In the genomic region with DNA sequence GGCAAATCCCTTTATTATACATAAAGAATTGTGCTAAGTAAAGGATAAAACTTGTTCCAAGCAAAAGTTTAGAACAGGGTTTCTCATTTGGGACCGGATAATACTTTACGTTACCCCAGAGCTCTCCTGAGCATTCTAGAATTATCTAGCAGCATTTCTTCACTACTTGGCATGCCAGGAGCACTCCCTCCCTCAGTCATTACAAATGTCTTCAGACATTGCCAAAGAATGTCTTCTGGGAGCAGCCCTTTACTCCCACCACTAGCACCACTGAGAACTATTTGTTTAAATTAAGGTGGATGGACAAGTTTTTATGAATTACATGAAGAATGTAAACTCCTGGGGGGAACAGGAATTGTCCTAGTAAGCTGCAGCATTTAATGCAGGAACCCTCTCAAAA, we compare ENCODE assay signal across 22 cellular contexts.
DNase-seq lines count a peak whose midpoint lies in the region; ATAC-seq and TF ChIP-seq lines count a peak whose summit lies in the region.
"Had no signal": no experiment of that assay in that cellular context is flagged by ENCODE, and none has a peak within 500 bp of the region (broad histone marks: within the 10 kb centered on the region; RNA-seq: fewer than 3 reads in every experiment).

No MANE protein-coding gene starts in this region.

- no peak for TF ChIP-seq EP300 in ovary (IDR thresholded peaks at IDR 0.05)

- intact Hi-C loops in sciatic nerve (cut with DNase I) (no loop called here), ovary (cut with DNase I) (no loop called here)

- H3K4me1 ChIP-seq in GM23248 (ENCODE audit: insufficient read depth) (peaks cover 25% of the 10 kb centered on the region), ovary (ENCODE audit: insufficient read depth) (no peaks in the 10 kb centered on the region)

- no peak overlapping the region; the same call in 1 of the 2 replicates for H2AFZ ChIP-seq in GM23248
- H2AFZ ChIP-seq: GM23338 had no signal

- peak; percentile 41 for ATAC-seq in sciatic nerve
- ATAC-seq: GM23338 had no signal

- no peaks in the 10 kb centered on the region for H4K20me1 ChIP-seq in GM23248 (ENCODE audit: insufficient read depth)

- peak overlapping the region; percentile 33 for H3K4me2 ChIP-seq in GM23248 (ENCODE audit: unreplicated experiment)
- H3K4me2 ChIP-seq: GM23338 had no signal

- WGBS in GM23248 (ENCODE audit: low coverage in 1 of 2, low lambda C conversion rate in 2 of 2, missing lambda C conversion rate in 2 of 2), 2 experiments: 33 to 34% methylated on average over 2 of the region's 2 CpGs
- 5 to 27% (median 24%) methylated on average over 2 of the region's 2 CpGs for WGBS in ovary, 3 donors

- no peak for TF ChIP-seq CTCF in ovary (IDR thresholded peaks at IDR 0.05)

- in situ Hi-C loops in GM23248 (cut with MboI): no loop called here

- no peaks in the 10 kb centered on the region for H3K36me3 ChIP-seq in GM23248 (ENCODE audit: low read depth)
- H3K36me3 ChIP-seq in ovary: no peaks in the 10 kb centered on the region

- DNase-seq in GM23248: peak; percentile 51
- peak; percentile 13 for DNase-seq in astrocyte of the hippocampus (ENCODE audit: low read depth, low spot score)
- DNase-seq in fibroblast of peridontal ligament (ENCODE audit: extremely low read depth): peak; percentile 51
- DNase-seq in sciatic nerve (ENCODE audit: low spot score): no peak
- no peak for DNase-seq in stimulated activated CD8-positive, alpha-beta memory T cell treated with anti-CD3 and anti-CD28 coated beads, Interleukin-4, amount 100 ng/mL, for 48 hours
- no peak for DNase-seq in GM19238 (ENCODE audit: insufficient read length, low spot score)
- no peak for DNase-seq in NK-92 (lab: John Stamatoyannopoulos, UW; ENCODE audit: unreplicated experiment)
- DNase-seq in ovary: no peak
- DNase-seq: DMS 273 treated with DMSO at 0.1 percent for 48 hours; DND-41; HCEC 1CT; MM.1S; NCI-H1092; NCI-H146; NCI-H2081; NCI-H2171 treated with DMSO at 0.1 percent for 48 hours; NCI-H446 treated with DMSO at 0.1 percent for 48 hours; NCI-H69; NK-92 treated with Interleukin-12 subunit alpha and Interleukin-12 subunit beta, amount 100 ng/mL, for 24 hours; Right ventricle myocardium superior had no signal

- no peaks in the 10 kb centered on the region for H3K9me2 ChIP-seq in GM23248 (ENCODE audit: insufficient read depth)

- H3K79me2 ChIP-seq in GM23248 (ENCODE audit: insufficient read depth): no peaks in the 10 kb centered on the region

- H3K9me3 ChIP-seq in GM23248 (ENCODE audit: low read depth) (no peaks in the 10 kb centered on the region), ovary (no peaks in the 10 kb centered on the region)

- H3K27ac ChIP-seq in GM23248 (no peak overlapping the region), ovary (no peak overlapping the region)
- H3K27ac ChIP-seq: SK-N-MC had no signal

- H3K9ac ChIP-seq in GM23248: no peak overlapping the region

- no peak for TF ChIP-seq POLR2A in ovary (IDR thresholded peaks at IDR 0.05)

- peaks cover 12% of the 10 kb centered on the region for H3F3A ChIP-seq in GM23248 (ENCODE audit: insufficient read depth)

- H3K27me3 ChIP-seq in GM23248 (replicated peaks; ENCODE audit: insufficient read depth) (no peaks in the 10 kb centered on the region), ovary (no peaks in the 10 kb centered on the region)

- H3K4me3 ChIP-seq in GM23248 (no peak overlapping the region), ovary (no peak overlapping the region)
- H3K4me3 ChIP-seq: GM23338, SK-N-MC had no signal

Comparison
In these comparisons a context has a peak if more than half of its experiments do, and no peak if none do; other contexts are left out.
1. DNase-seq: peak in GM23248 (single experiment), astrocyte of the hippocampus (single experiment) and fibroblast of peridontal ligament (single experiment); none in sciatic nerve (single experiment), stimulated activated CD8-positive, alpha-beta memory T cell treated with anti-CD3 and anti-CD28 coated beads, Interleukin-4, amount 100 ng/mL, for 48 hours (single experiment), GM19238 (single experiment), NK-92 (single experiment) and ovary (0 of 5).